ENCODE assay signal across 18 cellular contexts in the genomic region with DNA sequence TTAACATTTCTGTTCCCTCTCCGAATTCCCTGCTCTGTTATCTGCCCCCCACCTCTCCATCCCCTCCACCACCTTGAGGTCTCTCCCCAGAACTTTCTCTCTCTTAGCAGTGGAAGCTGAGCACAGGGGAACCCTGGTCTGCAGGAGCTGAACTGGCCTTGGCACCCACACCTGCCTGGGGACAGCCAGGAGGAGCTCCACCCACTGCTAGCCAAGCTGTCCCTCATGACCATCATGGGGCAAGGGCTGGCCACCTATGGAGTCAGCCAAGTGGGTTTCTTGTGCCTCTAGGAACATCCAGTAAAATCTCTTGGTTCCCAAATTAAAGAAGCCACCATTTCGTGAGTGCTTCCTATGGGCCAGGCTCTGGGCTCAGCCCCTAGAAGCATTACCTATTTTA.
DNase-seq lines count a peak whose midpoint lies in the region; ATAC-seq and TF ChIP-seq lines count a peak whose summit lies in the region.
"Had no signal": no experiment of that assay in that cellular context is flagged by ENCODE, and none has a peak within 500 bp of the region (broad histone marks: within the 10 kb centered on the region; RNA-seq: fewer than 3 reads in every experiment).

No MANE protein-coding gene starts in this region.

- in situ Hi-C loops in mammary epithelial cell (cut with MboI; ENCODE audit: low sequenced_read_pairs in 2 of 2) (no loop called here), Panc1 (cut with HindIII; ENCODE audit: low pct_unique_long_range_greater_than_20kb, low sequenced_read_pairs) (no loop called here)

- H3K4me3 Mint-ChIP-seq in MCF 10A (ENCODE audit: unreplicated experiment): no peak overlapping the region
- no peak overlapping the region for H3K4me3 Mint-ChIP-seq in activated T-helper 1 cell treated with anti-CD3 and anti-CD28 coated beads, Interleukin-12 subunit alpha, Interleukin-12 subunit beta, Interleukin-2, Interleukin-4 antibody, amounts not matched to agents 30 ng/mL and 10 ng/mL and 1 ng/mL, durations not matched to agents 14 hours and 24 hours and 36 hours
- H3K4me3 Mint-ChIP-seq: CD4-positive, alpha-beta memory T cell had no signal

- H3K27ac ChIP-seq in mammary epithelial cell (ENCODE audit: insufficient read depth, low read depth, low read length) (no peak overlapping the region), Panc1 (ENCODE audit: low read length) (peak overlapping the region; percentile 57; the same call in 1 of the 2 replicates)
- H3K27ac ChIP-seq: BLaER1 treated with 17β-estradiol and CSF1 and Interleukin-3, amounts not matched to agents 10 nM and 100 nM had no signal

- no peaks in the 10 kb centered on the region for H3K9me3 Mint-ChIP-seq in MCF 10A (ENCODE audit: unreplicated experiment)
- H3K9me3 Mint-ChIP-seq in activated T-helper 1 cell treated with anti-CD3 and anti-CD28 coated beads, Interleukin-12 subunit alpha, Interleukin-12 subunit beta, Interleukin-2, Interleukin-4 antibody, amounts not matched to agents 30 ng/mL and 10 ng/mL and 1 ng/mL, durations not matched to agents 14 hours and 24 hours and 36 hours: no peaks in the 10 kb centered on the region

- no peaks in the 10 kb centered on the region for H4K20me1 ChIP-seq in mammary epithelial cell (ENCODE audit: insufficient read depth, low read length)
- H4K20me1 ChIP-seq: BLaER1 treated with 17β-estradiol and CSF1 and Interleukin-3, amounts not matched to agents 10 nM and 100 nM had no signal

- 92% methylated on average over 2 of the region's 2 CpGs for WGBS in mammary epithelial cell (ENCODE audit: low coverage, missing lambda C conversion rate)

- TF ChIP-seq CTCF in MCF 10A (IDR thresholded peaks at IDR 0.05; ENCODE audit: unreplicated experiment): no peak
- no peak for TF ChIP-seq CTCF in mammary epithelial cell (conservative IDR thresholded peaks at IDR 0.05 in 1 of 2, IDR thresholded peaks at IDR 0.05 in 1 of 2; ENCODE audit: extremely low read depth in 1 of 2, insufficient read depth in 1 of 2, low read depth in 1 of 2, low read length in 2 of 2)
- TF ChIP-seq CTCF in Panc1 (IDR thresholded peaks at IDR 0.05): no peak

- dilution Hi-C loops in mammary epithelial cell (cut with HindIII; ENCODE audit: low sequenced_read_pairs): no loop called here

- peaks cover 4% of the 10 kb centered on the region for H3K36me3 Mint-ChIP-seq in MCF 10A (ENCODE audit: insufficient read depth, unreplicated experiment)
- H3K36me3 Mint-ChIP-seq in activated T-helper 1 cell treated with anti-CD3 and anti-CD28 coated beads, Interleukin-12 subunit alpha, Interleukin-12 subunit beta, Interleukin-2, Interleukin-4 antibody, amounts not matched to agents 30 ng/mL and 10 ng/mL and 1 ng/mL, durations not matched to agents 14 hours and 24 hours and 36 hours (ENCODE audit: low read depth): no peaks in the 10 kb centered on the region
- H3K36me3 Mint-ChIP-seq: CD4-positive, alpha-beta memory T cell had no signal

- DNase-seq in MCF 10A (ENCODE audit: unreplicated experiment) (no peak), mammary epithelial cell (no peak), Panc1 (ENCODE audit: low read depth, low spot score) (no peak), ecto neural progenitor cell (ENCODE audit: low spot score) (peak; percentile 41), posterior vena cava (ENCODE audit: low spot score) (peak; percentile 56), NCI-H1417 treated with DMSO at 0.1 percent for 48 hours (lab: John Stamatoyannopoulos, UW) (no peak)
- DNase-seq in activated T-helper 1 cell treated with anti-CD3 and anti-CD28 coated beads, Interleukin-12 subunit alpha, Interleukin-12 subunit beta, Interleukin-2, Interleukin-4 antibody, amounts not matched to agents 30 ng/mL and 10 ng/mL and 1 ng/mL, durations not matched to agents 14 hours and 24 hours and 36 hours (ENCODE audit: low spot score): no peak
- DNase-seq: ACHN; CD4-positive, alpha-beta memory T cell; GDM1; H7; NCI-H1092; NCI-H1436 treated with DMSO at 0.1 percent for 48 hours; NCI-H1930; NCI-H510A treated with DMSO at 0.1 percent for 48 hours had no signal

- H3K36me3 ChIP-seq in mammary epithelial cell (ENCODE audit: insufficient read depth, low read length): no peaks in the 10 kb centered on the region
- no peaks in the 10 kb centered on the region for H3K36me3 ChIP-seq in Panc1 (ENCODE audit: control insufficient read depth, insufficient read depth, low read length)
- H3K36me3 ChIP-seq: BLaER1 treated with 17β-estradiol and CSF1 and Interleukin-3, amounts not matched to agents 10 nM and 100 nM had no signal

- intact Hi-C loops in MCF 10A (cut with micrococcal nuclease) (no loop called here), mammary epithelial cell (cut with micrococcal nuclease) (no loop called here), Panc1 (cut with micrococcal nuclease; ENCODE audit: unreplicated experiment) (no loop called here), posterior vena cava (cut with DNase I) (no loop called here)
- intact Hi-C loops in activated T-helper 1 cell treated with anti-CD3 and anti-CD28 coated beads, Interleukin-12 subunit alpha, Interleukin-12 subunit beta, Interleukin-2, Interleukin-4 antibody, amounts not matched to agents 30 ng/mL and 10 ng/mL and 1 ng/mL, durations not matched to agents 14 hours and 24 hours and 36 hours (cut with micrococcal nuclease): no loop called here

- peaks cover 10% of the 10 kb centered on the region for H3K27me3 Mint-ChIP-seq in MCF 10A (ENCODE audit: insufficient read depth, unreplicated experiment)
- peaks cover 39% of the 10 kb centered on the region for H3K27me3 Mint-ChIP-seq in activated T-helper 1 cell treated with anti-CD3 and anti-CD28 coated beads, Interleukin-12 subunit alpha, Interleukin-12 subunit beta, Interleukin-2, Interleukin-4 antibody, amounts not matched to agents 30 ng/mL and 10 ng/mL and 1 ng/mL, durations not matched to agents 14 hours and 24 hours and 36 hours (ENCODE audit: insufficient read depth)

- H2AFZ ChIP-seq in mammary epithelial cell (ENCODE audit: low read depth, low read length): no peak overlapping the region

- peaks cover 30% of the 10 kb centered on the region for H3K4me1 ChIP-seq in mammary epithelial cell (ENCODE audit: insufficient read depth, low read length)
- H3K4me1 ChIP-seq in Panc1 (ENCODE audit: control insufficient read depth, insufficient read depth, low read length): peaks cover 44% of the 10 kb centered on the region

- BruUV-seq in MCF 10A (replicated peaks; lab: Mats Ljungman, UMichigan) (no TSS peak), mammary epithelial cell (replicated peaks; lab: Mats Ljungman, UMichigan) (no TSS peak), Panc1 (replicated peaks; lab: Mats Ljungman, UMichigan) (no TSS peak)

- peaks cover 33% of the 10 kb centered on the region for H3K4me1 Mint-ChIP-seq in MCF 10A (ENCODE audit: insufficient read depth, unreplicated experiment)
- no peaks in the 10 kb centered on the region for H3K4me1 Mint-ChIP-seq in activated T-helper 1 cell treated with anti-CD3 and anti-CD28 coated beads, Interleukin-12 subunit alpha, Interleukin-12 subunit beta, Interleukin-2, Interleukin-4 antibody, amounts not matched to agents 30 ng/mL and 10 ng/mL and 1 ng/mL, durations not matched to agents 14 hours and 24 hours and 36 hours (ENCODE audit: low read depth)

- H3K4me3 ChIP-seq in mammary epithelial cell (replicated peaks in 1 of 3; ENCODE audit: insufficient read depth in 1 of 3, low read depth in 2 of 3, low read length in 3 of 3) (no peak overlapping the region), Panc1 (ENCODE audit: low read depth in 2 of 2, low read length in 2 of 2) (no peak overlapping the region)
- H3K4me3 ChIP-seq: BLaER1 treated with 17β-estradiol and CSF1 and Interleukin-3, amounts not matched to agents 10 nM and 100 nM; K562 had no signal

- CTCF ChIA-PET in MCF 10A (lab: Yijun Ruan, JAX): no interaction called here
- CTCF ChIA-PET in mammary epithelial cell (lab: Charles Lee; ENCODE audit: low non-redundant PET): no interaction called here
- CTCF ChIA-PET in Panc1 (lab: Charles Lee): no interaction called here

- no peak overlapping the region for H3K4me2 ChIP-seq in mammary epithelial cell (ENCODE audit: insufficient read depth, low read depth, low read length)

- H3K79me2 ChIP-seq in mammary epithelial cell (ENCODE audit: insufficient read depth, low read length): no peaks in the 10 kb centered on the region

- no peak overlapping the region for H3K9ac ChIP-seq in mammary epithelial cell (ENCODE audit: insufficient read depth, low read length)
- H3K9ac ChIP-seq: BLaER1 treated with 17β-estradiol and CSF1 and Interleukin-3, amounts not matched to agents 10 nM and 100 nM had no signal

- POLR2A ChIA-PET in MCF 10A (lab: Yijun Ruan, JAX) (interaction anchor here (1.1 to 2.0 kb wide), 2 partner anchors 9 to 57 kb away, joined by 3 to 8 read pairs; no protein-coding TSS in a partner anchor), Panc1 (lab: Charles Lee) (no interaction called here)

- H3K9me3 ChIP-seq in mammary epithelial cell (replicated peaks; ENCODE audit: insufficient read depth, low read length) (no peaks in the 10 kb centered on the region), Panc1 (ENCODE audit: control insufficient read depth, insufficient read depth, low read depth, low read length) (no peaks in the 10 kb centered on the region)
- H3K9me3 ChIP-seq: BLaER1 treated with 17β-estradiol and CSF1 and Interleukin-3, amounts not matched to agents 10 nM and 100 nM had no signal

- no peaks in the 10 kb centered on the region for H3K27me3 ChIP-seq in mammary epithelial cell (ENCODE audit: insufficient read depth, low read length)
- H3K27me3 ChIP-seq in Panc1 (ENCODE audit: control insufficient read depth, insufficient read depth, low read length): no peaks in the 10 kb centered on the region

- no peak for ATAC-seq in Panc1
- ATAC-seq in GM21360 (IDR thresholded peaks at IDR 0.05; ENCODE audit: unreplicated experiment): no peak
- ATAC-seq: K562 had no signal

- peak overlapping the region; percentile 27 for H3K27ac Mint-ChIP-seq in MCF 10A (ENCODE audit: low read depth, unreplicated experiment)
- H3K27ac Mint-ChIP-seq in activated T-helper 1 cell treated with anti-CD3 and anti-CD28 coated beads, Interleukin-12 subunit alpha, Interleukin-12 subunit beta, Interleukin-2, Interleukin-4 antibody, amounts not matched to agents 30 ng/mL and 10 ng/mL and 1 ng/mL, durations not matched to agents 14 hours and 24 hours and 36 hours: no peak overlapping the region
- H3K27ac Mint-ChIP-seq: CD4-positive, alpha-beta memory T cell had no signal

Comparison
In these comparisons a context has a peak if more than half of its experiments do, and no peak if none do; other contexts are left out.
1. DNase-seq: peak in ecto neural progenitor cell (single experiment) and posterior vena cava (single experiment); none in MCF 10A (single experiment), mammary epithelial cell (single experiment), Panc1 (single experiment), activated T-helper 1 cell treated with anti-CD3 and anti-CD28 coated beads, Interleukin-12 subunit alpha, Interleukin-12 subunit beta, Interleukin-2, Interleukin-4 antibody, amounts not matched to agents 30 ng/mL and 10 ng/mL and 1 ng/mL, durations not matched to agents 14 hours and 24 hours and 36 hours (single experiment) and NCI-H1417 treated with DMSO at 0.1 percent for 48 hours (single experiment).